ENCODE assay signal across 10 cellular contexts in the genomic region with DNA sequence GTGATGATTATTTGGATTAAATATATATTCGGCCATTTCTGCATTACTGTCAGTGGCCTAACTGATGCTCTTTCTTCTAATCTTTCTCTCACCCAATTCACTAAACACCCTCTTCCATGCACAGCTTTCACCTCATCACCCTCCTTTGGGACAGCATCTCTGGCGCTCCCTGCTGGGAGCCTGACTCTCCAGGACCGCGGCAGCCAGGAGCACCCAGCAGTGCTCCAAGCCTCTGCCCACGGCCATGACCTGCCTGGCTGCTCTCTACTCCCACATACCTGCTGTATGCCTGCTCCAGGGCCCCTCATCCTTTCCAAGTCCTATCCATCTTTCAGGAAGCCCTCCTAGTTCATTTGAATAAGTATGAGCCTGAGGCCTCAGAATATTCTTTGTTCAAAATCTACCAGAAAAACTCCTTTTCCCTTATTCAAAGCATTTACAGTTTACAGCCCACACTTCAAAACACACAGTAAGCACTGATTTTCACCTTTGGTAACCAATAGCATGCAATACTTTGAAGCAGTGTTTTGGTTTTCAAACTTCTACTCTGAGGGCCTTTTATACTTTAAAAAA. TPM values are rescaled to one million over a fixed set of nuclear protein-coding genes. Genes with fewer than 3 reads are reported as not detected.
A peak's percentile ranks its signal among the peaks of the same experiment; 100 is the strongest.
DNase-seq lines count a peak whose midpoint lies in the region; ATAC-seq and TF ChIP-seq lines count a peak whose summit lies in the region.
"Had no signal": no experiment of that assay in that cellular context is flagged by ENCODE, and none has a peak within 500 bp of the region (broad histone marks: within the 10 kb centered on the region; RNA-seq: fewer than 3 reads in every experiment).

No MANE protein-coding gene starts in this region.

- WGBS in SK-N-SH (ENCODE audit: low lambda C conversion rate), result 50% methylated on average over 5 of the region's 5 CpGs

- H3K27me3 ChIP-seq in BE2C (no peaks in the 10 kb centered on the region), H7 (ENCODE audit: control insufficient read depth, insufficient read depth, low read length) (no peaks in the 10 kb centered on the region), SK-N-SH (ENCODE audit: insufficient read depth) (no peaks in the 10 kb centered on the region)

- no peak overlapping the region for H2AFZ ChIP-seq in SK-N-SH (ENCODE audit: low read depth)

- CTCF ChIA-PET in SK-N-SH (lab: Yijun Ruan, JAX), result interaction anchor here (0.6 to 20.9 kb wide), 10 partner anchors 9 to 701 kb away, joined by 3 to 403 read pairs (median 3); no protein-coding TSS in a partner anchor

- no peaks in the 10 kb centered on the region for H3K79me2 ChIP-seq in SK-N-SH (ENCODE audit: insufficient read depth)

- no peak for TF ChIP-seq EP300 in SK-N-SH (IDR thresholded peaks at IDR 0.05; ENCODE audit: borderline replicate concordance in 1 of 2, low read depth in 1 of 2, low read length in 1 of 2)

- TF ChIP-seq CTCF in BE2C (IDR thresholded peaks at IDR 0.05; ENCODE audit: low read depth, low read length) (peak; percentile 73), SK-N-SH (IDR thresholded peaks at IDR 0.05) (peak; percentile 49)

- DNase-seq in BE2C (peak; percentile 54), H7 (peak; percentile 68), SK-N-SH (peak; percentile 56), iPS-NIHi7 (ENCODE audit: extremely low spot score) (peak; percentile 65), dedifferentiated amniotic fluid mesenchymal stem cell (ENCODE audit: extremely low spot score) (no peak), HK-2 (ENCODE audit: unreplicated experiment) (no peak)

- no peaks in the 10 kb centered on the region for H3F3A ChIP-seq in SK-N-SH (replicated peaks; ENCODE audit: insufficient read depth)

- no peak overlapping the region for H3K9ac ChIP-seq in SK-N-SH

- POLR2A ChIA-PET in SK-N-SH (lab: Yijun Ruan, JAX), result no interaction called here

- ATAC-seq in HG03469 (IDR thresholded peaks at IDR 0.05; ENCODE audit: unreplicated experiment) (no peak), GM19455 (IDR thresholded peaks at IDR 0.05; ENCODE audit: unreplicated experiment) (no peak)

- H3K9me2 ChIP-seq in SK-N-SH, result no peaks in the 10 kb centered on the region

- H3K4me1 ChIP-seq in BE2C (no peaks in the 10 kb centered on the region; the same call in 1 of the 2 replicates), SK-N-SH (ENCODE audit: control insufficient read depth in 1 of 2, insufficient read depth in 2 of 2, low read depth in 1 of 2, low read length in 1 of 2) (peaks cover 0 to 2% of the 10 kb centered on the region in 2 experiments; a peak in 1 of 4 replicates)

- no peak overlapping the region for H3K4me2 ChIP-seq in SK-N-SH

- H3K4me3 ChIP-seq in BE2C (ENCODE audit: low read depth, low read length), result no peak overlapping the region
- H3K4me3 ChIP-seq in H7 (ENCODE audit: insufficient read depth, low read depth, low read length), result no peak overlapping the region
- no peak overlapping the region for H3K4me3 ChIP-seq in SK-N-SH (ENCODE audit: low read depth in 2 of 2, low read length in 1 of 2)

- peak; percentile 36; the same call in 1 of the 2 replicates for TF ChIP-seq RAD21 in SK-N-SH (IDR thresholded peaks at IDR 0.05; ENCODE audit: low read length)

- H3K36me3 ChIP-seq in BE2C (no peaks in the 10 kb centered on the region), H7 (replicated peaks; ENCODE audit: control insufficient read depth, insufficient read depth, low read length) (no peaks in the 10 kb centered on the region), SK-N-SH (replicated peaks in 1 of 2; ENCODE audit: control insufficient read depth in 1 of 2, insufficient read depth in 2 of 2, low read length in 1 of 2) (no peaks in the 10 kb centered on the region)

- no peaks in the 10 kb centered on the region for H4K20me1 ChIP-seq in SK-N-SH (ENCODE audit: insufficient read depth)

- H3K27ac ChIP-seq in SK-N-SH (ENCODE audit: low read depth in 2 of 2, low read length in 1 of 2), result no peak overlapping the region

- no peaks in the 10 kb centered on the region for H3K9me3 ChIP-seq in BE2C
- H3K9me3 ChIP-seq in SK-N-SH, result no peaks in the 10 kb centered on the region

TF ChIP-seq in SK-N-SH, 30 proteins besides CTCF, POLR2A, EP300 and RAD21:
- TF ChIP-seq FOXJ3 (CRISPR knock-in tag; IDR thresholded peaks at IDR 0.05) (no peak), SMC3 (IDR thresholded peaks at IDR 0.05; ENCODE audit: low read depth, low read length) (peak; percentile 37; the same call in 1 of the 2 replicates)
- TF ChIP-seq, protein P1, sequence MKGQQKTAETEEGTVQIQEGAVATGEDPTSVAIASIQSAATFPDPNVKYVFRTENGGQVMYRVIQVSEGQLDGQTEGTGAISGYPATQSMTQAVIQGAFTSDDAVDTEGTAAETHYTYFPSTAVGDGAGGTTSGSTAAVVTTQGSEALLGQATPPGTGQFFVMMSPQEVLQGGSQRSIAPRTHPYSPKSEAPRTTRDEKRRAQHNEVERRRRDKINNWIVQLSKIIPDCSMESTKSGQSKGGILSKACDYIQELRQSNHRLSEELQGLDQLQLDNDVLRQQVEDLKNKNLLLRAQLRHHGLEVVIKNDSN (IDR thresholded peaks at IDR 0.05; ENCODE audit: borderline replicate concordance, low read depth), result no peak

RNA-seq across cellular contexts. Expression of a gene that starts 15.2 kb away (rescaled TPM):
- not detected for polyA plus RNA-seq in BE2C (2012; ENCODE audit: insufficient read depth, insufficient read length, low read depth)
- total RNA-seq in H7 (2014; rRNA removed; shearing (Covaris generic)), result 8.2 and 14.2 TPM in 2 replicates
- polyA plus RNA-seq in SK-N-SH (2012; rRNA removed), result not detected in 2 replicates
- polyA plus RNA-seq in SK-N-SH (2012; cell fraction: cytosol; rRNA removed), result not detected in 2 replicates
- polyA plus RNA-seq in SK-N-SH (2012; cell fraction: nucleus; rRNA removed), result not detected in 2 replicates
- total RNA-seq: T-helper 1 cell treated with Interleukin-12 subunit alpha and Interleukin-12 subunit beta and Interleukin-4 antibody, amounts not matched to agents 30 ng/mL and 1 ng/mL, for 36 hours had no signal
- polyA plus RNA-seq: esophagus had no signal

RNA-seq across cellular contexts. Expression of a gene that starts 51.2 kb away (rescaled TPM):
- not detected for polyA plus RNA-seq in BE2C (2012; ENCODE audit: insufficient read depth, insufficient read length, low read depth)
- total RNA-seq in H7 (2014; rRNA removed; shearing (Covaris generic)), result not detected in 2 replicates
- not detected in 2 replicates for polyA plus RNA-seq in SK-N-SH (2012; rRNA removed)
- polyA plus RNA-seq in SK-N-SH (2012; cell fraction: cytosol; rRNA removed), result not detected in 2 replicates
- polyA plus RNA-seq in SK-N-SH (2012; cell fraction: nucleus; rRNA removed), result 0.07 TPM in 1 of 2 replicates, not detected in the other
- total RNA-seq: T-helper 1 cell treated with Interleukin-12 subunit alpha and Interleukin-12 subunit beta and Interleukin-4 antibody, amounts not matched to agents 30 ng/mL and 1 ng/mL, for 36 hours had no signal

Comparison
In these comparisons a context has a peak if more than half of its experiments do, and no peak if none do; other contexts are left out.
1. DNase-seq: peak in BE2C (single experiment), H7 (single experiment), SK-N-SH (single experiment) and iPS-NIHi7 (single experiment); none in dedifferentiated amniotic fluid mesenchymal stem cell (single experiment) and HK-2 (single experiment).